ENCODE assay signal across 1 cellular context in genomic region chr9:19408693-19409405, GRCh38.
TF ChIP-seq lines count a peak whose summit lies in the region.

ACER2 (plus strand) TSS chr9:19409009; CDS start chr9:19409085, 76 bp downstream.

TF ChIP-seq in HCT116, 20 proteins besides CTCF, POLR2A, EP300 and RAD21 (continued from another document):
- no peak for TF ChIP-seq ZBTB33 (IDR thresholded peaks at IDR 0.05; ENCODE audit: extremely low read depth, insufficient replicate concordance, low read length)
- peak; percentile 25 for TF ChIP-seq TCF7L2 (IDR thresholded peaks at IDR 0.05; ENCODE audit: borderline replicate concordance, extremely low read depth, insufficient read depth, insufficient read length)
- TF ChIP-seq ZNF274 (IDR thresholded peaks at IDR 0.05; ENCODE audit: low read depth, low read length) = no peak
- TF ChIP-seq YY1 (IDR thresholded peaks at IDR 0.05; ENCODE audit: extremely low read depth, insufficient replicate concordance, low read depth, low read length) = peak; percentile 4
- no peak for TF ChIP-seq SRF (IDR thresholded peaks at IDR 0.05; ENCODE audit: low read depth)
- no peak for TF ChIP-seq EZH2phosphoT487 (IDR thresholded peaks at IDR 0.05; ENCODE audit: borderline replicate concordance)
- no peak for TF ChIP-seq EZH2 (IDR thresholded peaks at IDR 0.05)
- peak; percentile 70 for TF ChIP-seq MAX (IDR thresholded peaks at IDR 0.05)
- TF ChIP-seq ELF1 (IDR thresholded peaks at IDR 0.05; ENCODE audit: borderline replicate concordance, low read depth) = no peak
- TF ChIP-seq POLR2AphosphoS5 (IDR thresholded peaks at IDR 0.05; ENCODE audit: low read depth, low read length) = peak; percentile 89
- TF ChIP-seq ATF3 (IDR thresholded peaks at IDR 0.05) = no peak
